ENCODE assay signal across 8 cellular contexts in the genomic region with DNA sequence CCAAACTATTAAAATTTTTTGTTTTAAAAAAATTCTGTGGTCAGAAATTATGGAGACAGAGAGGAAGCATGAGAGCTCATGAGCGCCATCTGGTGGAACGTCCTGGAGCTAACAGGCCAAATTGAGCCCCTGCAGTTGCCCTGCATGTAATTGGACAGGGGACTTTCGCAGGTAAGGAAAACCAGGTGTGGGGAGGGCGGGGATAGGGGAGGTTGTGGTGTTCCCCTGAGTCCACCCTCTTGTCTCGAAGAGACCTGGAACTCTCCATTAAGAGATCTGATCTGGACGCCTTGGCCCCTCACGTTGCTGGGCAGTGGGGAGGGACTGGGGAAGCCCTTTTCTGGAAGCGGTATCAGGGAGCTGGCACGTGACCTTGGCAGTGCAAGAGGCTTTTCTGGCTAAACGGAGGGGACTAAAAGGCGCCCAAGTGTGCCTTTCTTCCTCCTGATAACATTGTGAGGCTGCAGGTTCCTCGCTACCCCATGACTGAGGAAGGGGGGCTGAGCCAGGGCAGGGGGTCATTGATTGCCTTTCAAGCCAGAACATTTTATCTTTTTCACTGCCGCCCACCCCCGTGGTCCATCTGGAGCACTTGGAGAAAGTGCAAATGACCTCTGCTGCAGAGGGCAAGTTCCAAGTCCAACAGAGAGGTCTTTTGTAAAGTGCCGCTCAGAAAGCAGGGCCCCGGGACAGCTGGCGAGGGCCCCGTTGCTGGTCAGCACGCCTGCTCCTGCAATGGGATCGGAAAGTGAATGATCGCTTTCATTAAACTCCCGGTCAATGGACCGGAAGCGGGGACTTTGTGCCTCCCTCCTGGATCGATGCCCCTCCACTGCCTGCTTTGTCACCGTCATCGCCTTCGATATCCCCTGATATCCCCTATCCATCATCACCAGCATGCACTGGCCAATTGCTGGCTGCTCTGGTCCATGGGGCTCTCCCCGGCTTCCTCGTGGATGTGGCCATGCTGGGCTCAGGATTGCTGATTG. TPM values are rescaled to one million over a fixed set of nuclear protein-coding genes. Genes with fewer than 3 reads are reported as not detected.
DNase-seq lines count a peak whose midpoint lies in the region; ATAC-seq and TF ChIP-seq lines count a peak whose summit lies in the region.

No MANE protein-coding gene starts in this region.

- H3K4me3 ChIP-seq in coronary artery: peak overlapping the region; percentile 32

- intact Hi-C loops in left colon (cut with DNase I, micrococcal nuclease): loop anchor here (5.0 to 10.0 kb wide), 2 partner anchors 479 to 481 kb away; no protein-coding TSS in a partner anchor

- ATAC-seq in left colon: peak; percentile 49

- H3K27ac ChIP-seq in coronary artery: no peak overlapping the region

- peak; percentile 69 for DNase-seq in DMS 273 (lab: John Stamatoyannopoulos, UW; ENCODE audit: unreplicated experiment)
- no peak for DNase-seq in DMS 273 treated with DMSO at 0.1 percent for 48 hours (lab: John Stamatoyannopoulos, UW)
- DNase-seq in NCI-H1436 (lab: John Stamatoyannopoulos, UW): peak; percentile 18
- peak; percentile 36 to 55 for DNase-seq in activated CD4-positive, alpha-beta T cell treated with anti-CD3 and anti-CD28 coated beads for 24 hours (ENCODE audit: low read depth in 2 of 2)
- DNase-seq in coronary artery (ENCODE audit: low spot score): no peak
- peak in 1 of 2 donors; percentile 72 for DNase-seq in left colon
- peak; percentile 18 to 47 (median 28) for DNase-seq in stimulated activated CD4-positive, alpha-beta T cell treated with anti-CD3 and anti-CD28 coated beads, TNF-alpha, amount 100 ng/mL, for 48 hours (ENCODE audit: low read depth in 3 of 3)
- DNase-seq in NCI-H524 treated with DMSO at 0.1 percent for 48 hours (lab: John Stamatoyannopoulos, UW): no peak

- peak; percentile 67 for TF ChIP-seq CTCF in coronary artery (IDR thresholded peaks at IDR 0.05)

RNA-seq across cellular contexts. Expression of a gene that starts 18.4 kb away (rescaled TPM):
- not detected for total RNA-seq in left colon

RNA-seq across cellular contexts. Expression of a gene that starts 23.2 kb away (rescaled TPM):
- 1 to 10 TPM in 1 of 2 donors, under 1 TPM in 1; 0.40 to 1.5 TPM for total RNA-seq in left colon

RNA-seq across cellular contexts. Expression of a gene that starts 33.6 kb away (rescaled TPM):
- total RNA-seq in left colon: not detected

RNA-seq across cellular contexts. Expression of a gene that starts 58.8 kb away (rescaled TPM):
- total RNA-seq in left colon: 1 to 10 TPM; 6.5 to 7.4 TPM

Comparison
In these comparisons a context has a peak if more than half of its experiments do, and no peak if none do; other contexts are left out.
1. DNase-seq: peak in DMS 273 (single experiment), NCI-H1436 (single experiment), activated CD4-positive, alpha-beta T cell treated with anti-CD3 and anti-CD28 coated beads for 24 hours (2 of 2) and stimulated activated CD4-positive, alpha-beta T cell treated with anti-CD3 and anti-CD28 coated beads, TNF-alpha, amount 100 ng/mL, for 48 hours (3 of 3); none in DMS 273 treated with DMSO at 0.1 percent for 48 hours (single experiment), coronary artery (single experiment) and NCI-H524 treated with DMSO at 0.1 percent for 48 hours (single experiment).